8 cellular contexts compared by ENCODE assay signal in genomic region chr20:362271-363254, GRCh38. TPM values are rescaled to one million over a fixed set of nuclear protein-coding genes. Genes with fewer than 3 reads are reported as not detected.
DNase-seq lines count a peak whose midpoint lies in the region; ATAC-seq and TF ChIP-seq lines count a peak whose summit lies in the region.

No MANE protein-coding gene starts in this region.

- intact Hi-C loops in activated CD8-positive, alpha-beta T cell treated with anti-CD3 and anti-CD28 coated beads for 36 hours (cut with micrococcal nuclease): no loop called here

- no peak overlapping the region for H3K4me3 ChIP-seq in GM12875 (ENCODE audit: low read depth, low read length)
- H3K4me3 ChIP-seq in fibroblast of pulmonary artery (replicated peaks; ENCODE audit: low read depth, low read length): no peak overlapping the region
- no peak overlapping the region for H3K4me3 ChIP-seq in parathyroid adenoma (ENCODE audit: low read depth, low read length)

- CTCF ChIA-PET in activated CD8-positive, alpha-beta T cell treated with anti-CD3 and anti-CD28 coated beads for 36 hours (lab: Charles Lee): interaction anchor here (0.6 to 2.1 kb wide), 11 partner anchors 8 to 283 kb away, joined by 3 to 11 read pairs (median 4); no protein-coding TSS in a partner anchor

- ATAC-seq in activated CD8-positive, alpha-beta T cell treated with anti-CD3 and anti-CD28 coated beads for 36 hours: peak; percentile 81
- ATAC-seq in HG03025 (IDR thresholded peaks at IDR 0.05; ENCODE audit: low FRiP score, unreplicated experiment) (no peak), GM21423 (IDR thresholded peaks at IDR 0.05; ENCODE audit: unreplicated experiment) (no peak)

- no peak overlapping the region for H3K27ac ChIP-seq in parathyroid adenoma

- peak overlapping the region; percentile 25 for H2AFZ ChIP-seq in parathyroid adenoma

- H3K36me3 Mint-ChIP-seq in activated CD8-positive, alpha-beta T cell treated with anti-CD3 and anti-CD28 coated beads for 36 hours (ENCODE audit: low read depth): no peaks in the 10 kb centered on the region

- peak; percentile 74 for DNase-seq in AG08396 (ENCODE audit: low spot score)
- peak; percentile 93 for DNase-seq in NCI-H2196 treated with DMSO at 0.1 percent for 48 hours (lab: John Stamatoyannopoulos, UW; ENCODE audit: unreplicated experiment)
- peak; percentile 84 for DNase-seq in activated CD8-positive, alpha-beta T cell treated with anti-CD3 and anti-CD28 coated beads for 36 hours
- peak; percentile 95 for DNase-seq in fibroblast of pulmonary artery (ENCODE audit: low read depth)

- H3K4me1 ChIP-seq in parathyroid adenoma: peaks cover 17% of the 10 kb centered on the region

- H3K79me2 ChIP-seq in parathyroid adenoma: no peaks in the 10 kb centered on the region

- H3K4me2 ChIP-seq in parathyroid adenoma (ENCODE audit: low read length): no peak overlapping the region

- POLR2A ChIA-PET in activated CD8-positive, alpha-beta T cell treated with anti-CD3 and anti-CD28 coated beads for 36 hours (lab: Charles Lee): interaction anchor here (1.0 to 1.4 kb wide), 5 partner anchors 13 to 149 kb away, joined by 3 to 5 read pairs (median 4); partner anchors contain the start of gene TRIB3

- no peaks in the 10 kb centered on the region for H3K9me3 ChIP-seq in parathyroid adenoma (ENCODE audit: control insufficient read depth, low read length)

- TF ChIP-seq CTCF in GM12875 (IDR thresholded peaks at IDR 0.05; ENCODE audit: borderline replicate concordance, insufficient read depth, low read depth, low read length) (peak; percentile 41; the same call in 1 of the 2 replicates), fibroblast of pulmonary artery (IDR thresholded peaks at IDR 0.05; ENCODE audit: low read length, missing control alignments) (peak; percentile 68), parathyroid adenoma (IDR thresholded peaks at IDR 0.05) (peak; percentile 72)
- peak; percentile 31 for TF ChIP-seq CTCF in activated CD8-positive, alpha-beta T cell treated with anti-CD3 and anti-CD28 coated beads for 36 hours (IDR thresholded peaks at IDR 0.05)

- peak overlapping the region; percentile 81 for H3K27ac Mint-ChIP-seq in activated CD8-positive, alpha-beta T cell treated with anti-CD3 and anti-CD28 coated beads for 36 hours

- no peaks in the 10 kb centered on the region for H3K36me3 ChIP-seq in parathyroid adenoma (ENCODE audit: control insufficient read depth, insufficient read depth, low read length)

- H3K4me3 Mint-ChIP-seq in activated CD8-positive, alpha-beta T cell treated with anti-CD3 and anti-CD28 coated beads for 36 hours: peak overlapping the region; percentile 51

- no peaks in the 10 kb centered on the region for H3K27me3 ChIP-seq in parathyroid adenoma (ENCODE audit: control insufficient read depth, insufficient read depth, low read length)

- no peaks in the 10 kb centered on the region for H3K9me3 Mint-ChIP-seq in activated CD8-positive, alpha-beta T cell treated with anti-CD3 and anti-CD28 coated beads for 36 hours

- peaks cover 3% of the 10 kb centered on the region for H3K27me3 Mint-ChIP-seq in activated CD8-positive, alpha-beta T cell treated with anti-CD3 and anti-CD28 coated beads for 36 hours

- H3K9ac ChIP-seq in parathyroid adenoma: no peak overlapping the region

- H3K4me1 Mint-ChIP-seq in activated CD8-positive, alpha-beta T cell treated with anti-CD3 and anti-CD28 coated beads for 36 hours (ENCODE audit: low read depth): peaks cover 33% of the 10 kb centered on the region

RNA-seq across cellular contexts. Expression of gene NRSN2, which starts 15.7 kb away (rescaled TPM):
- total RNA-seq in activated CD8-positive, alpha-beta T cell treated with anti-CD3 and anti-CD28 coated beads for 36 hours: 1 to 10 TPM; 8.0 to 8.7 TPM

RNA-seq across cellular contexts. Expression of gene TRIB3, which starts 18.0 kb away (rescaled TPM):
- 10 to 100 TPM; 59.5 to 62.5 TPM for total RNA-seq in activated CD8-positive, alpha-beta T cell treated with anti-CD3 and anti-CD28 coated beads for 36 hours

RNA-seq across cellular contexts. Expression of gene SOX12, which starts 37.2 kb away (rescaled TPM):
- total RNA-seq in activated CD8-positive, alpha-beta T cell treated with anti-CD3 and anti-CD28 coated beads for 36 hours: 10 to 100 TPM; 12.8 to 13.0 TPM

RNA-seq across cellular contexts. Expression of gene RBCK1, which starts 45.5 kb away (rescaled TPM):
- total RNA-seq in activated CD8-positive, alpha-beta T cell treated with anti-CD3 and anti-CD28 coated beads for 36 hours: 100 to 1,000 TPM; 122 to 130 TPM
